In genomic region chr2:68225119-68225632, GRCh38 we compare ENCODE assay signal across 9 cellular contexts. TPM values are rescaled to one million over a fixed set of nuclear protein-coding genes. Genes with fewer than 3 reads are reported as not detected.
DNase-seq lines count a peak whose midpoint lies in the region; ATAC-seq, FAIRE-seq and TF ChIP-seq lines count a peak whose summit lies in the region.
"Had no signal": no experiment of that assay in that cellular context is flagged by ENCODE, and none has a peak within 500 bp of the region (broad histone marks: within the 10 kb centered on the region; RNA-seq: fewer than 3 reads in every experiment).

No MANE protein-coding gene starts in this region.

- peaks cover 81% of the 10 kb centered on the region for H4K20me1 ChIP-seq in astrocyte (ENCODE audit: insufficient read depth, low read length)

- no peaks in the 10 kb centered on the region for H3K27me3 Mint-ChIP-seq in CD4-positive, alpha-beta T cell
- H3K27me3 Mint-ChIP-seq in astrocyte (ENCODE audit: low read depth, unreplicated experiment) (no peaks in the 10 kb centered on the region), nephron progenitor cell (ENCODE audit: low read depth, poor library complexity) (no peaks in the 10 kb centered on the region)

- peak in 4 of 10 experiments; percentile 6 to 37 (median 10) for DNase-seq in CD4-positive, alpha-beta T cell
- no peak for DNase-seq in GM18507 (ENCODE audit: extremely low spot score, insufficient read length, low read depth)
- peak; percentile 53 for DNase-seq in NCI-H69 (lab: John Stamatoyannopoulos, UW)
- no peak for DNase-seq in astrocyte (ENCODE audit: low read depth)
- no peak for DNase-seq in left colon
- DNase-seq in nephron progenitor cell = no peak
- no peak for DNase-seq in midbrain (lab: John Stamatoyannopoulos, UW)

- no peak overlapping the region for H3K27ac ChIP-seq in CD4-positive, alpha-beta T cell (ENCODE audit: low read depth, low read length)
- H3K27ac ChIP-seq in astrocyte (ENCODE audit: low read depth, low read length) = no peak overlapping the region

- CTCF ChIA-PET in CD4-positive, alpha-beta T cell (lab: Charles Lee) = interaction anchor here (0.9 to 2.4 kb wide), 12 partner anchors 9 to 103 kb away, joined by 3 to 11 read pairs (median 3); partner anchors contain the start of gene PNO1

- H3K4me3 Mint-ChIP-seq in CD4-positive, alpha-beta T cell = peak overlapping the region; percentile 47
- H3K4me3 Mint-ChIP-seq in astrocyte (ENCODE audit: unreplicated experiment) = no peak overlapping the region
- H3K4me3 Mint-ChIP-seq in nephron progenitor cell = no peak overlapping the region
- H3K4me3 Mint-ChIP-seq: T-helper 1 cell treated with Interleukin-12 subunit alpha and Interleukin-12 subunit beta and Interleukin-4 antibody, amounts not matched to agents 30 μg/mL and 1 μg/mL, for 36 hours had no signal

- POLR2A ChIA-PET in CD4-positive, alpha-beta T cell (lab: Charles Lee) = interaction anchor here (0.6 to 1.5 kb wide), 4 partner anchors 11 to 67 kb away, joined by 3 to 5 read pairs (median 3); partner anchors contain the start of gene PNO1

- H3K27ac Mint-ChIP-seq in CD4-positive, alpha-beta T cell = peak overlapping the region; percentile 16
- H3K27ac Mint-ChIP-seq in astrocyte (ENCODE audit: unreplicated experiment) (peak overlapping the region; percentile 81), nephron progenitor cell (no peak overlapping the region)
- H3K27ac Mint-ChIP-seq: T-helper 1 cell treated with Interleukin-12 subunit alpha and Interleukin-12 subunit beta and Interleukin-4 antibody, amounts not matched to agents 30 μg/mL and 1 μg/mL, for 36 hours had no signal

- no peaks in the 10 kb centered on the region for H3K36me3 ChIP-seq in astrocyte (ENCODE audit: insufficient read depth, low read length)

- TF ChIP-seq CTCF in CD4-positive, alpha-beta T cell (IDR thresholded peaks at IDR 0.05) = no peak
- TF ChIP-seq CTCF in astrocyte (IDR thresholded peaks at IDR 0.05; ENCODE audit: insufficient read depth, low read depth, low read length) = no peak
- TF ChIP-seq CTCF in nephron progenitor cell (IDR thresholded peaks at IDR 0.05) = no peak

- peak; percentile 68 for ATAC-seq in CD4-positive, alpha-beta T cell (ENCODE audit: poor library complexity)
- peak; percentile 73 for ATAC-seq in HG02981 (IDR thresholded peaks at IDR 0.05; ENCODE audit: unreplicated experiment)
- peak; percentile 88 for ATAC-seq in left colon

- H3K9ac ChIP-seq in astrocyte (ENCODE audit: low read length) = no peak overlapping the region

- H2AFZ ChIP-seq in astrocyte (ENCODE audit: low read depth, low read length) = no peak overlapping the region

- H3K9me3 ChIP-seq in CD4-positive, alpha-beta T cell (ENCODE audit: control insufficient read depth, low read length) = no peaks in the 10 kb centered on the region
- H3K9me3 ChIP-seq in astrocyte (ENCODE audit: insufficient read depth, low read depth, low read length) = no peaks in the 10 kb centered on the region

- intact Hi-C loops in CD4-positive, alpha-beta T cell (cut with DNase I, micrococcal nuclease) = loop anchor here in 1 of 2 experiments (2.0 kb wide), 1 partner anchor 20 kb away; no protein-coding TSS in a partner anchor
- intact Hi-C loops in left colon (cut with DNase I, micrococcal nuclease) = no loop called here

- H3K36me3 Mint-ChIP-seq in CD4-positive, alpha-beta T cell (ENCODE audit: low read depth) = peaks cover 21% of the 10 kb centered on the region
- H3K36me3 Mint-ChIP-seq in astrocyte (ENCODE audit: low read depth, unreplicated experiment) (no peaks in the 10 kb centered on the region), nephron progenitor cell (ENCODE audit: low read depth) (peaks cover 55% of the 10 kb centered on the region)

- FAIRE-seq in GM18507 (lab: Jason Lieb, UNC) (peak; percentile 93), astrocyte (lab: Jason Lieb, UNC) (no peak)

- peaks cover 99% of the 10 kb centered on the region for H3K4me1 Mint-ChIP-seq in CD4-positive, alpha-beta T cell (ENCODE audit: low read depth)
- H3K4me1 Mint-ChIP-seq in astrocyte (ENCODE audit: low read depth, unreplicated experiment) (peaks cover 39% of the 10 kb centered on the region), nephron progenitor cell (peaks cover 5% of the 10 kb centered on the region)

- no peak overlapping the region for H3K4me2 ChIP-seq in astrocyte (ENCODE audit: low read length)

- H3K27me3 ChIP-seq in CD4-positive, alpha-beta T cell (ENCODE audit: control insufficient read depth, insufficient read depth, low read length) = no peaks in the 10 kb centered on the region
- H3K27me3 ChIP-seq in astrocyte (ENCODE audit: insufficient read depth, low read length) = no peaks in the 10 kb centered on the region

- no peaks in the 10 kb centered on the region for H3K9me3 Mint-ChIP-seq in CD4-positive, alpha-beta T cell
- H3K9me3 Mint-ChIP-seq in astrocyte (ENCODE audit: unreplicated experiment) = no peaks in the 10 kb centered on the region
- peaks cover 20% of the 10 kb centered on the region for H3K9me3 Mint-ChIP-seq in nephron progenitor cell
- H3K9me3 Mint-ChIP-seq: T-helper 1 cell treated with Interleukin-12 subunit alpha and Interleukin-12 subunit beta and Interleukin-4 antibody, amounts not matched to agents 30 μg/mL and 1 μg/mL, for 36 hours had no signal

- H3K4me3 ChIP-seq in astrocyte (ENCODE audit: insufficient read depth, low read depth, low read length) = no peak overlapping the region

- peaks cover 100% of the 10 kb centered on the region for H3K79me2 ChIP-seq in astrocyte (ENCODE audit: insufficient read depth, low read length)

- H3K4me1 ChIP-seq in astrocyte (ENCODE audit: insufficient read depth, low read length) = peaks cover under 1% of the 10 kb centered on the region

RNA-seq across cellular contexts. Expression of gene PPP3R1, which starts 27.2 kb away (rescaled TPM):
- 10 to 100 TPM; 69.8 to 70.3 TPM for total RNA-seq in CD4-positive, alpha-beta T cell
- total RNA-seq in astrocyte (78.1 and 80.6 TPM in 2 replicates), left colon (10 to 100 TPM; 54.7 to 56.3 TPM)
